Comparison of ENCODE assay signal across 1 cellular context in the genomic region with DNA sequence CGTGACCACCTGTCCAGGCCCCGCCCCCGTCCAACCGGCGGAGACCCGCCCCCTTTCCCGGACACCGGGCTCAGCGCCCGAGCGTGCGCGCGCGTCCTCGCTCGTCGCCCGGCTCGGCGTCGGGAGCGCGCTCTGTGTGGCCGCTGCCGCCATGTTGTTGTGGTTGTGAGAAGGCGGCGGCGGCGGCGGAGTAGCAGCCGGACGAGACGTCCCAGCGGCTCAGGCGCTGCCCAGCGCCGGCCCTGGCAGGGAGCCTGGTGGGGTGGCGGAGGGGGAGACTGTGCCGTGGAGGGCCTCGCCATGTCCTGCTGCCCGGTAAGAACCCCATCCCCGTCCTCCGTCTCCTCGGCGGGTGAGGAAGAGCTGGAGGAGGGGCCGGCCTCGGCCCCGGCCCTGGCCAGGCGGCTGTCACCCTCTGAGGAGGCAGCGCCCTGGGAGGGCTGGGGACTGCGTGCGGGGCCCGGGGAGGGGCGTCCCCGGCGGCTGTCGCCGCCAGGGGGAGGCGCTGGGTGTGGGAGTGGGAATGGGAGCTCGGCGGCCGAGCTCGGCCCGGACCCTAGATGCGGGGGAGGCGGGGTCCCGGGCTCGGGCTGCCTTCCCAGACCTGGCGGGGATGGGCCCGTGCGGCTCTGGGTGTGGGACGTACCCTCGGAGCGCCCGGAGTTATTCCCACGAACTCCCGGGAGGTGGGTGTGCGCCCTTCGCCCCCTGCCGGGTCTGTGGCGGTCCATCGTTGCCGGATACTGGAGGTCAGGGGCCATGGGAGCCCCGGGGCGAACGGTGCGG.
TF ChIP-seq lines count a peak whose summit lies in the region.

Gene MTMR3 (plus strand): TSS at position 130 of the 786 bp plus-strand sequence. CDS start 87,886 bp downstream, outside the sequence.

TF ChIP-seq in HepG2, 621 proteins besides CTCF, POLR2A, EP300 and RAD21 (continued from another document and continues in another):
- TF ChIP-seq, protein P1, sequence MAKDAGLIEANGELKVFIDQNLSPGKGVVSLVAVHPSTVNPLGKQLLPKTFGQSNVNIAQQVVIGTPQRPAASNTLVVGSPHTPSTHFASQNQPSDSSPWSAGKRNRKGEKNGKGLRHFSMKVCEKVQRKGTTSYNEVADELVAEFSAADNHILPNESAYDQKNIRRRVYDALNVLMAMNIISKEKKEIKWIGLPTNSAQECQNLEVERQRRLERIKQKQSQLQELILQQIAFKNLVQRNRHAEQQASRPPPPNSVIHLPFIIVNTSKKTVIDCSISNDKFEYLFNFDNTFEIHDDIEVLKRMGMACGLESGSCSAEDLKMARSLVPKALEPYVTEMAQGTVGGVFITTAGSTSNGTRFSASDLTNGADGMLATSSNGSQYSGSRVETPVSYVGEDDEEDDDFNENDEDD (CRISPR knock-in tag; IDR thresholded peaks at IDR 0.05; ENCODE audit: borderline replicate concordance), result 0 out of 2 replicates have a peak, but pooled peaks have one; percentile 5
- TF ChIP-seq ZNF646 (CRISPR knock-in tag; IDR thresholded peaks at IDR 0.05), result peak; percentile 61; the same call in 1 of the 2 replicates
- no peak for TF ChIP-seq EHMT2 (IDR thresholded peaks at IDR 0.05; ENCODE audit: borderline replicate concordance, low read depth, low read length)
- TF ChIP-seq ZNF670 (CRISPR knock-in tag; IDR thresholded peaks at IDR 0.05; ENCODE audit: borderline replicate concordance), result no peak
- no peak for TF ChIP-seq EED (CRISPR knock-in tag; IDR thresholded peaks at IDR 0.05)
- TF ChIP-seq SALL1 (CRISPR knock-in tag; IDR thresholded peaks at IDR 0.05), result peak; percentile 28; the same call in 1 of the 2 replicates
- TF ChIP-seq, protein P2, sequence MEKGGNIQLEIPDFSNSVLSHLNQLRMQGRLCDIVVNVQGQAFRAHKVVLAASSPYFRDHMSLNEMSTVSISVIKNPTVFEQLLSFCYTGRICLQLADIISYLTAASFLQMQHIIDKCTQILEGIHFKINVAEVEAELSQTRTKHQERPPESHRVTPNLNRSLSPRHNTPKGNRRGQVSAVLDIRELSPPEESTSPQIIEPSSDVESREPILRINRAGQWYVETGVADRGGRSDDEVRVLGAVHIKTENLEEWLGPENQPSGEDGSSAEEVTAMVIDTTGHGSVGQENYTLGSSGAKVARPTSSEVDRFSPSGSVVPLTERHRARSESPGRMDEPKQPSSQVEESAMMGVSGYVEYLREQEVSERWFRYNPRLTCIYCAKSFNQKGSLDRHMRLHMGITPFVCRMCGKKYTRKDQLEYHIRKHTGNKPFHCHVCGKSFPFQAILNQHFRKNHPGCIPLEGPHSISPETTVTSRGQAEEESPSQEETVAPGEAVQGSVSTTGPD (CRISPR knock-in tag; IDR thresholded peaks at IDR 0.05), result no peak
- TF ChIP-seq, protein P3, sequence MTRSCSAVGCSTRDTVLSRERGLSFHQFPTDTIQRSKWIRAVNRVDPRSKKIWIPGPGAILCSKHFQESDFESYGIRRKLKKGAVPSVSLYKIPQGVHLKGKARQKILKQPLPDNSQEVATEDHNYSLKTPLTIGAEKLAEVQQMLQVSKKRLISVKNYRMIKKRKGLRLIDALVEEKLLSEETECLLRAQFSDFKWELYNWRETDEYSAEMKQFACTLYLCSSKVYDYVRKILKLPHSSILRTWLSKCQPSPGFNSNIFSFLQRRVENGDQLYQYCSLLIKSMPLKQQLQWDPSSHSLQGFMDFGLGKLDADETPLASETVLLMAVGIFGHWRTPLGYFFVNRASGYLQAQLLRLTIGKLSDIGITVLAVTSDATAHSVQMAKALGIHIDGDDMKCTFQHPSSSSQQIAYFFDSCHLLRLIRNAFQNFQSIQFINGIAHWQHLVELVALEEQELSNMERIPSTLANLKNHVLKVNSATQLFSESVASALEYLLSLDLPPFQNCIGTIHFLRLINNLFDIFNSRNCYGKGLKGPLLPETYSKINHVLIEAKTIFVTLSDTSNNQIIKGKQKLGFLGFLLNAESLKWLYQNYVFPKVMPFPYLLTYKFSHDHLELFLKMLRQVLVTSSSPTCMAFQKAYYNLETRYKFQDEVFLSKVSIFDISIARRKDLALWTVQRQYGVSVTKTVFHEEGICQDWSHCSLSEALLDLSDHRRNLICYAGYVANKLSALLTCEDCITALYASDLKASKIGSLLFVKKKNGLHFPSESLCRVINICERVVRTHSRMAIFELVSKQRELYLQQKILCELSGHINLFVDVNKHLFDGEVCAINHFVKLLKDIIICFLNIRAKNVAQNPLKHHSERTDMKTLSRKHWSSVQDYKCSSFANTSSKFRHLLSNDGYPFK (CRISPR knock-in tag; IDR thresholded peaks at IDR 0.05; ENCODE audit: borderline replicate concordance), result no peak
- TF ChIP-seq ARNT (IDR thresholded peaks at IDR 0.05), result no peak
- no peak for TF ChIP-seq SNAI1 (CRISPR knock-in tag; IDR thresholded peaks at IDR 0.05; ENCODE audit: borderline replicate concordance)
- peak; percentile 61 for TF ChIP-seq SKI (IDR thresholded peaks at IDR 0.05; ENCODE audit: partially characterized antibody)
- TF ChIP-seq ZBTB20 (CRISPR knock-in tag; IDR thresholded peaks at IDR 0.05; ENCODE audit: borderline replicate concordance, low read depth), result no peak
- TF ChIP-seq ZNF33B (CRISPR knock-in tag; IDR thresholded peaks at IDR 0.05), result no peak
- no peak for TF ChIP-seq TIGD3 (CRISPR knock-in tag; IDR thresholded peaks at IDR 0.05; ENCODE audit: borderline replicate concordance)
- TF ChIP-seq, protein P4, sequence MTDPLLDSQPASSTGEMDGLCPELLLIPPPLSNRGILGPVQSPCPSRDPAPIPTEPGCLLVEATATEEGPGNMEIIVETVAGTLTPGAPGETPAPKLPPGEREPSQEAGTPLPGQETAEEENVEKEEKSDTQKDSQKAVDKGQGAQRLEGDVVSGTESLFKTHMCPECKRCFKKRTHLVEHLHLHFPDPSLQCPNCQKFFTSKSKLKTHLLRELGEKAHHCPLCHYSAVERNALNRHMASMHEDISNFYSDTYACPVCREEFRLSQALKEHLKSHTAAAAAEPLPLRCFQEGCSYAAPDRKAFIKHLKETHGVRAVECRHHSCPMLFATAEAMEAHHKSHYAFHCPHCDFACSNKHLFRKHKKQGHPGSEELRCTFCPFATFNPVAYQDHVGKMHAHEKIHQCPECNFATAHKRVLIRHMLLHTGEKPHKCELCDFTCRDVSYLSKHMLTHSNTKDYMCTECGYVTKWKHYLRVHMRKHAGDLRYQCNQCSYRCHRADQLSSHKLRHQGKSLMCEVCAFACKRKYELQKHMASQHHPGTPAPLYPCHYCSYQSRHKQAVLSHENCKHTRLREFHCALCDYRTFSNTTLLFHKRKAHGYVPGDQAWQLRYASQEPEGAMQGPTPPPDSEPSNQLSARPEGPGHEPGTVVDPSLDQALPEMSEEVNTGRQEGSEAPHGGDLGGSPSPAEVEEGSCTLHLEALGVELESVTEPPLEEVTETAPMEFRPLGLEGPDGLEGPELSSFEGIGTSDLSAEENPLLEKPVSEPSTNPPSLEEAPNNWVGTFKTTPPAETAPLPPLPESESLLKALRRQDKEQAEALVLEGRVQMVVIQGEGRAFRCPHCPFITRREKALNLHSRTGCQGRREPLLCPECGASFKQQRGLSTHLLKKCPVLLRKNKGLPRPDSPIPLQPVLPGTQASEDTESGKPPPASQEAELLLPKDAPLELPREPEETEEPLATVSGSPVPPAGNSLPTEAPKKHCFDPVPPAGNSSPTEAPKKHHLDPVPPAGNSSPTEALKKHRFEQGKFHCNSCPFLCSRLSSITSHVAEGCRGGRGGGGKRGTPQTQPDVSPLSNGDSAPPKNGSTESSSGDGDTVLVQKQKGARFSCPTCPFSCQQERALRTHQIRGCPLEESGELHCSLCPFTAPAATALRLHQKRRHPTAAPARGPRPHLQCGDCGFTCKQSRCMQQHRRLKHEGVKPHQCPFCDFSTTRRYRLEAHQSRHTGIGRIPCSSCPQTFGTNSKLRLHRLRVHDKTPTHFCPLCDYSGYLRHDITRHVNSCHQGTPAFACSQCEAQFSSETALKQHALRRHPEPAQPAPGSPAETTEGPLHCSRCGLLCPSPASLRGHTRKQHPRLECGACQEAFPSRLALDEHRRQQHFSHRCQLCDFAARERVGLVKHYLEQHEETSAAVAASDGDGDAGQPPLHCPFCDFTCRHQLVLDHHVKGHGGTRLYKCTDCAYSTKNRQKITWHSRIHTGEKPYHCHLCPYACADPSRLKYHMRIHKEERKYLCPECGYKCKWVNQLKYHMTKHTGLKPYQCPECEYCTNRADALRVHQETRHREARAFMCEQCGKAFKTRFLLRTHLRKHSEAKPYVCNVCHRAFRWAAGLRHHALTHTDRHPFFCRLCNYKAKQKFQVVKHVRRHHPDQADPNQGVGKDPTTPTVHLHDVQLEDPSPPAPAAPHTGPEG (CRISPR knock-in tag; IDR thresholded peaks at IDR 0.05), result 0 out of 2 replicates have a peak, but pooled peaks have one; percentile 26
- TF ChIP-seq PRDM10 (CRISPR knock-in tag; IDR thresholded peaks at IDR 0.05; ENCODE audit: low read depth), result no peak
- TF ChIP-seq TAF15 (IDR thresholded peaks at IDR 0.05; ENCODE audit: low read depth, low read length, poor library complexity, severe bottlenecking), result no peak
- peak; percentile 54 for TF ChIP-seq AGO2 (optimal IDR thresholded peaks at IDR 0.05; ENCODE audit: low read depth, low read length)
- no peak for TF ChIP-seq SCMH1 (CRISPR knock-in tag; IDR thresholded peaks at IDR 0.05; ENCODE audit: borderline replicate concordance)
- TF ChIP-seq IRF1 (CRISPR knock-in tag; IDR thresholded peaks at IDR 0.05; ENCODE audit: low read depth), result no peak
- TF ChIP-seq GTF2F1 (IDR thresholded peaks at IDR 0.05; ENCODE audit: low read length), result no peak
- TF ChIP-seq CENPX (CRISPR knock-in tag; IDR thresholded peaks at IDR 0.05), result no peak
- TF ChIP-seq SMARCC2 (IDR thresholded peaks at IDR 0.05), result no peak
